Comparison of ENCODE assay signal across 8 cellular contexts in the genomic region with DNA sequence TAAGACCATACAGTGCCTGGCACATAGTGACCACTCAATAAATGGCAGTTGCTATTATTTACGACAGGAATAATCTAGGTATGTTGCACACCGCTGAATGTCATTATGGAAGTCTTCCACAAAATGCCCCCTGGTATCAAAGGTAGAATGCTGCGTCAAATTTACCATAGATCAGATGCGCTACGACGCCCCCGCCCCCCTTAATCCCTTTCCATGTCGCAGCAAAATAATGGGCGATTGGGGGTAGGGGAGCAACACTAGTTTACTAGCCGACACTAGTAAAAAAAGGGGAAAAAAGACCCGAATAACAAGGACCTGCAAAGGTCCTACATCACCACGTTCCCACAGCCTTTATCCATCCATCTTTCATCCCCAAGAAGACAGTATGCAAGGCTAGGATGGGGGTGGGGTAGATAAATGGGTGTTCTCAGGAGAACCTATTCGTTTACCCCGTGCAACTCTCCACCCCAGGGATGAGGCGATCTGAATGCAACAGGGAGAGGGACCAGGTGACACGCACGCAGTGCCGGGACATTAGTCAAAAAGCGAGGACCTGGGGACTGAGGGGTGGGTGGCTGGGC. TPM values are rescaled to one million over a fixed set of nuclear protein-coding genes. Genes with fewer than 3 reads are reported as not detected.
DNase-seq lines count a peak whose midpoint lies in the region; ATAC-seq and TF ChIP-seq lines count a peak whose summit lies in the region.

No MANE protein-coding gene starts in this region.

- no peaks in the 10 kb centered on the region for H3K9me3 ChIP-seq in endocrine pancreas (ENCODE audit: control insufficient read depth, low read length)
- H3K9me3 ChIP-seq in muscle layer of colon (ENCODE audit: low read length) = no peaks in the 10 kb centered on the region

- peak overlapping the region; percentile 95 for H3K27ac ChIP-seq in muscle layer of colon (ENCODE audit: low read depth, low read length)

- H3K9ac ChIP-seq in endocrine pancreas (ENCODE audit: control insufficient read depth, insufficient read depth, low read length) (peak overlapping the region; percentile 96), muscle layer of colon (ENCODE audit: low read length) (peak overlapping the region; percentile 92)

- H3K27me3 ChIP-seq in endocrine pancreas (ENCODE audit: control insufficient read depth, insufficient read depth, low read length) (no peaks in the 10 kb centered on the region), muscle layer of colon (ENCODE audit: control insufficient read depth in 1 of 2, insufficient read depth in 2 of 2, low read length in 2 of 2) (no peaks in the 10 kb centered on the region)

- TF ChIP-seq CTCF in Calu3 (IDR thresholded peaks at IDR 0.05; ENCODE audit: unreplicated experiment) = no peak
- TF ChIP-seq CTCF in HFF-Myc (IDR thresholded peaks at IDR 0.05; ENCODE audit: low read depth, low read length, missing control alignments) = no peak

- H3K36me3 ChIP-seq in endocrine pancreas (ENCODE audit: control insufficient read depth, insufficient read depth, low read length) = no peaks in the 10 kb centered on the region
- no peaks in the 10 kb centered on the region for H3K36me3 ChIP-seq in muscle layer of colon (ENCODE audit: insufficient read depth, low read length)

- no peaks in the 10 kb centered on the region for H3K9me3 Mint-ChIP-seq in Calu3 (ENCODE audit: low read depth, unreplicated experiment)

- H3K36me3 Mint-ChIP-seq in Calu3 (ENCODE audit: insufficient read depth, unreplicated experiment) = peaks cover 36% of the 10 kb centered on the region

- CTCF ChIA-PET in Calu3 (lab: Charles Lee) = interaction anchor here (0.6 to 2.0 kb wide), 3 partner anchors 69 to 148 kb away, joined by 3 to 8 read pairs (median 5); no protein-coding TSS in a partner anchor

- intact Hi-C loops in Calu3 (cut with micrococcal nuclease; ENCODE audit: unreplicated experiment) = no loop called here

- peak; percentile 24 for DNase-seq in Calu3
- DNase-seq in HFF-Myc (ENCODE audit: extremely low read depth, low read depth) = no peak
- peak; percentile 44 for DNase-seq in SK-MEL-5 (ENCODE audit: low read depth, low spot score)
- DNase-seq in activated effector memory CD4-positive, alpha-beta T cell treated with anti-CD3 and anti-CD28 coated beads, Interleukin-2, amount 50 U/mL, for 16 hours = no peak
- DNase-seq in activated CD8-positive, alpha-beta memory T cell treated with anti-CD3 and anti-CD28 coated beads, Interleukin-2, amount 50 U/mL, for 4 hours = no peak

- BruUV-seq in Calu3 (replicated peaks; lab: Mats Ljungman, UMichigan) = TSS peak; percentile 59

- H3K27me3 Mint-ChIP-seq in Calu3 (ENCODE audit: unreplicated experiment) = no peaks in the 10 kb centered on the region

- H3K4me3 ChIP-seq in HFF-Myc (replicated peaks; ENCODE audit: low read depth, low read length) (peak overlapping the region; percentile 80), endocrine pancreas (ENCODE audit: control insufficient read depth, insufficient read depth, low read length) (peak overlapping the region; percentile 96), muscle layer of colon (ENCODE audit: low read depth in 1 of 2, low read length in 2 of 2) (peak overlapping the region; percentile 81 to 83)

- H3K4me1 Mint-ChIP-seq in Calu3 (ENCODE audit: low read depth, unreplicated experiment) = peaks cover 46% of the 10 kb centered on the region

- in situ Hi-C loops in SK-MEL-5 (cut with HindIII; ENCODE audit: low pct_unique_long_range_greater_than_20kb, low sequenced_read_pairs) = no loop called here

- ATAC-seq in HG03469 (IDR thresholded peaks at IDR 0.05; ENCODE audit: unreplicated experiment) = no peak

- H3K27ac Mint-ChIP-seq in Calu3 (ENCODE audit: unreplicated experiment) = peak overlapping the region; percentile 85

- H3K4me3 Mint-ChIP-seq in Calu3 (ENCODE audit: low read depth, unreplicated experiment) = peak overlapping the region; percentile 88

- H3K4me1 ChIP-seq in endocrine pancreas (ENCODE audit: control insufficient read depth, insufficient read depth, low read length) = peaks cover 15% of the 10 kb centered on the region
- H3K4me1 ChIP-seq in muscle layer of colon (ENCODE audit: insufficient read depth, low read length) = peaks cover 14% of the 10 kb centered on the region

RNA-seq across cellular contexts. Expression of gene PREPL, which starts 0.5 kb away (rescaled TPM):
- 43.0 and 43.4 TPM in 2 replicates for total RNA-seq in Calu3 (2022)
- 72.5 and 78.5 TPM in 2 replicates for total RNA-seq in SK-MEL-5 (2014; rRNA removed; shearing (Covaris generic))
- 47.6 and 65.6 TPM in 2 replicates for polyA plus RNA-seq in SK-MEL-5 (2015; cell fraction: cytosol; rRNA removed)
- 71.4 and 87.7 TPM in 2 replicates for polyA plus RNA-seq in SK-MEL-5 (2015; cell fraction: nucleus; rRNA removed)

RNA-seq across cellular contexts. Expression of gene CAMKMT, which starts 0.9 kb away (rescaled TPM):
- 20.6 and 25.2 TPM in 2 replicates for total RNA-seq in Calu3 (2022)
- total RNA-seq in SK-MEL-5 (2014; rRNA removed; shearing (Covaris generic)) = 6.4 and 10.7 TPM in 2 replicates
- polyA plus RNA-seq in SK-MEL-5 (2015; cell fraction: cytosol; rRNA removed) = 4.1 and 6.7 TPM in 2 replicates
- polyA plus RNA-seq in SK-MEL-5 (2015; cell fraction: nucleus; rRNA removed) = 9.0 and 23.9 TPM in 2 replicates

Comparison
In these comparisons a context has a peak if more than half of its experiments do, and no peak if none do; other contexts are left out.
1. DNase-seq: peak in Calu3 (single experiment) and SK-MEL-5 (single experiment); none in HFF-Myc (single experiment), activated effector memory CD4-positive, alpha-beta T cell treated with anti-CD3 and anti-CD28 coated beads, Interleukin-2, amount 50 U/mL, for 16 hours (single experiment) and activated CD8-positive, alpha-beta memory T cell treated with anti-CD3 and anti-CD28 coated beads, Interleukin-2, amount 50 U/mL, for 4 hours (single experiment).
2. Peak in every context shown above with its lines, with median percentiles within 50 percentile points of each other: H3K4me3 ChIP-seq.